Comparison of ENCODE assay signal across 16 cellular contexts in the genomic region with DNA sequence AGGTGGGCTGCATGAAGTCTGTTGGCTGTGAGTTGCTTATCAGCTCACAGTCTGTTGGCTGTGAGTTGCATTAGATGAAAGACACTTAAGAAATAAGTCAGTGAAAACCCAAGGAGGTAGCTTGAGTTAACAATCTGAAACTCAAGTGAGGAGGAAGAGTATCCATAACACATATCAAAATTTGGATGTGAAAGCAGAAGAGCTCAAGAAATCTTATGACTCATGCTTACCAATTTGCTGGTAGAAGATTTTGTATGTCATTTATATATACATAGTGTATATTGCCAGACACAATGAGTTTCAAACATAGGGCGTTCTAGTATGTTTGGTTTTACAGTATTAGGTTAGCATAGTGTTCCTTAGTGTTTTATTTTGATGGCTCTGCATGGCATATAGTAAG.
DNase-seq lines count a peak whose midpoint lies in the region; ATAC-seq, FAIRE-seq and TF ChIP-seq lines count a peak whose summit lies in the region.
"Had no signal": no experiment of that assay in that cellular context is flagged by ENCODE, and none has a peak within 500 bp of the region (broad histone marks: within the 10 kb centered on the region; RNA-seq: fewer than 3 reads in every experiment).

No MANE protein-coding gene starts in this region.

- no TSS peak for BruUV-seq in GM12878 (replicated peaks; lab: Mats Ljungman, UMichigan)

- H3K36me3 ChIP-seq in GM12878 (ENCODE audit: control insufficient read depth in 2 of 2, insufficient read depth in 2 of 2, low read length in 1 of 2) (no peaks in the 10 kb centered on the region), MG63 (no peaks in the 10 kb centered on the region)
- H3K36me3 ChIP-seq: heart right ventricle had no signal

- CTCF ChIA-PET in GM12878 (lab: Yijun Ruan, JAX) = interaction anchor here (1.6 to 9.9 kb wide), 4 partner anchors 11 to 85 kb away, joined by 3 to 120 read pairs (median 8); no protein-coding TSS in a partner anchor

- no peaks in the 10 kb centered on the region for H3K36me3 Mint-ChIP-seq in activated T-cell treated with anti-CD3 and anti-CD28 coated beads, Interleukin-2, amount 50 U/mL, for 24 hours (ENCODE audit: low read depth)
- H3K36me3 Mint-ChIP-seq: CD4-positive, alpha-beta memory T cell had no signal

- RAD21 ChIA-PET in GM12878 (lab: Charles Lee; ENCODE audit: unreplicated experiment) = interaction anchor here (0.6 to 3.3 kb wide), 7 partner anchors 10 to 1053 kb away, joined by 3 to 30 read pairs (median 3); partner anchors contain the start of gene H2AZ1

- H3K4me2 ChIP-seq in GM12878 (ENCODE audit: control insufficient read depth, insufficient read depth) = no peak overlapping the region

- H2AFZ ChIP-seq in GM12878 (ENCODE audit: control insufficient read depth, low read depth, low read length) = no peak overlapping the region

- H3K9ac ChIP-seq in GM12878 (ENCODE audit: control insufficient read depth, insufficient read depth, low read length) = no peak overlapping the region

- POLR2A ChIA-PET in GM12878 (lab: Charles Lee) = interaction anchor here (1.3 to 1.5 kb wide), 2 partner anchors 11 to 17 kb away, joined by 4 to 6 read pairs; no protein-coding TSS in a partner anchor

- DNase-seq in activated T-cell treated with anti-CD3 and anti-CD28 coated beads, Interleukin-2, amount 50 U/mL, for 24 hours = no peak
- DNase-seq in activated T-cell treated with anti-CD3 and anti-CD28 coated beads for 4 hours (no peak), GM12878 (ENCODE audit: low read depth, low spot score) (no peak), SHP77 (lab: John Stamatoyannopoulos, UW) (no peak), MG63 (no peak)
- DNase-seq in stimulated activated CD4-positive, alpha-beta T cell treated with anti-CD3 and anti-CD28 coated beads, Interleukin-15, amount 100 ng/mL, for 24 hours = no peak
- DNase-seq: activated B cell treated with CpG ODN at 0.5 μM for 24 hours; CD4-positive, alpha-beta memory T cell; EL; heart right ventricle; NCI-H1436; NCI-H446 had no signal

- no peaks in the 10 kb centered on the region for H3K27me3 Mint-ChIP-seq in activated T-cell treated with anti-CD3 and anti-CD28 coated beads, Interleukin-2, amount 50 U/mL, for 24 hours
- H3K27me3 Mint-ChIP-seq: dendritic cell treated with granulocyte-macrophage colony-stimulating factor and Interleukin-4, amounts not matched to agents 40 ng/mL and 50 ng/mL, for 4 days had no signal

- H3K27me3 ChIP-seq in GM12878 (replicated peaks in 1 of 2; ENCODE audit: control insufficient read depth in 2 of 2, insufficient read depth in 2 of 2, low read length in 1 of 2) (no peaks in the 10 kb centered on the region), MG63 (no peaks in the 10 kb centered on the region)

- in situ Hi-C loops in GM12878 (cut with MboI) = no loop called here

- H3K27ac Mint-ChIP-seq in activated T-cell treated with anti-CD3 and anti-CD28 coated beads, Interleukin-2, amount 50 U/mL, for 24 hours = peak overlapping the region; percentile 81
- H3K27ac Mint-ChIP-seq: activated B cell treated with CpG ODN at 0.5 μM for 24 hours; CD4-positive, alpha-beta memory T cell; dendritic cell treated with granulocyte-macrophage colony-stimulating factor and Interleukin-4, amounts not matched to agents 40 ng/mL and 50 ng/mL, for 4 days had no signal

- TF ChIP-seq RAD21 in GM12878 (IDR thresholded peaks at IDR 0.05; ENCODE audit: insufficient read depth, low read depth, low read length) = no peak

- no peak for FAIRE-seq in GM12878 (lab: Jason Lieb, UNC)
- FAIRE-seq: K562 had no signal

- no peak overlapping the region for H3K27ac ChIP-seq in GM12878 (ENCODE audit: control insufficient read depth, insufficient read depth)
- H3K27ac ChIP-seq: heart right ventricle had no signal

- no peak for TF ChIP-seq CTCF in GM12878 (IDR thresholded peaks at IDR 0.05 in 2 of 3, conservative IDR thresholded peaks at IDR 0.05 in 1 of 3; ENCODE audit: control insufficient read depth in 2 of 3, extremely low read depth in 1 of 3, insufficient read depth in 1 of 3, low read depth in 3 of 3, low read length in 3 of 3)

- H3K9me3 Mint-ChIP-seq in activated T-cell treated with anti-CD3 and anti-CD28 coated beads, Interleukin-2, amount 50 U/mL, for 24 hours = no peaks in the 10 kb centered on the region
- H3K9me3 Mint-ChIP-seq: activated B cell treated with CpG ODN at 0.5 μM for 24 hours; CD4-positive, alpha-beta memory T cell; dendritic cell treated with granulocyte-macrophage colony-stimulating factor and Interleukin-4, amounts not matched to agents 40 ng/mL and 50 ng/mL, for 4 days had no signal

- ATAC-seq in GM21723 (IDR thresholded peaks at IDR 0.05; ENCODE audit: unreplicated experiment) = peak; percentile 33
- ATAC-seq in HG03469 (IDR thresholded peaks at IDR 0.05; ENCODE audit: unreplicated experiment) = peak; percentile 53
- ATAC-seq in GM12878 = peak; percentile 66
- ATAC-seq: heart right ventricle, K562 had no signal

- SMC1A ChIA-PET in GM12878 (lab: Charles Lee; ENCODE audit: uncharacterized antibody, unreplicated experiment) = interaction anchor here (0.6 to 2.4 kb wide), 6 partner anchors 11 to 305 kb away, joined by 3 to 39 read pairs (median 3); no protein-coding TSS in a partner anchor

- intact Hi-C loops in GM12878 (cut with micrococcal nuclease; ENCODE audit: unreplicated experiment) = no loop called here

- TF ChIP-seq EP300 in GM12878 (IDR thresholded peaks at IDR 0.05; ENCODE audit: borderline replicate concordance in 1 of 2, control insufficient read depth in 1 of 2, low read depth in 2 of 2, low read length in 2 of 2) = no peak

- 4% methylated on average over 1 of the region's 1 CpG for WGBS in GM12878 (ENCODE audit: insufficient coverage, insufficient replicate concordance, low lambda C conversion rate, missing lambda C conversion rate)

- H3K9me3 ChIP-seq in GM12878 (replicated peaks; ENCODE audit: control insufficient read depth, insufficient read depth, low read length) (no peaks in the 10 kb centered on the region; the same call in 2 of the 3 replicates), MG63 (no peaks in the 10 kb centered on the region)
- H3K9me3 ChIP-seq: heart right ventricle had no signal

- H4K20me1 ChIP-seq in GM12878 (ENCODE audit: control insufficient read depth, insufficient read depth) = no peaks in the 10 kb centered on the region

- H3K4me3 Mint-ChIP-seq in activated T-cell treated with anti-CD3 and anti-CD28 coated beads, Interleukin-2, amount 50 U/mL, for 24 hours = no peak overlapping the region
- H3K4me3 Mint-ChIP-seq: activated B cell treated with CpG ODN at 0.5 μM for 24 hours; CD4-positive, alpha-beta memory T cell; dendritic cell treated with granulocyte-macrophage colony-stimulating factor and Interleukin-4, amounts not matched to agents 40 ng/mL and 50 ng/mL, for 4 days had no signal

- H3K4me1 Mint-ChIP-seq in activated T-cell treated with anti-CD3 and anti-CD28 coated beads, Interleukin-2, amount 50 U/mL, for 24 hours (ENCODE audit: low read depth) = peaks cover 50% of the 10 kb centered on the region
- H3K4me1 Mint-ChIP-seq: activated B cell treated with CpG ODN at 0.5 μM for 24 hours had no signal

- no peaks in the 10 kb centered on the region for H3K4me1 ChIP-seq in GM12878 (ENCODE audit: control insufficient read depth, insufficient read depth, low read length)

- H3K79me2 ChIP-seq in GM12878 (ENCODE audit: control insufficient read depth, insufficient read depth, low read length) = no peaks in the 10 kb centered on the region

- no peak for TF ChIP-seq POLR2A in GM12878 (IDR thresholded peaks at IDR 0.05; ENCODE audit: low read depth, low read length)

- H3K4me3 ChIP-seq in GM12878 = no peak overlapping the region
- no peak overlapping the region for H3K4me3 ChIP-seq in MG63
- H3K4me3 ChIP-seq: heart right ventricle, K562 had no signal

TF ChIP-seq in GM12878, 131 proteins besides CTCF, POLR2A, EP300 and RAD21 (continues in another document):
- TF ChIP-seq BRCA1 (IDR thresholded peaks at IDR 0.05; ENCODE audit: low read depth, low read length) = no peak
- TF ChIP-seq SPI1 (IDR thresholded peaks at IDR 0.05; ENCODE audit: borderline replicate concordance, insufficient read depth, low read depth, low read length) = peak; percentile 29; the same call in 1 of the 2 replicates
- TF ChIP-seq, protein P1, sequence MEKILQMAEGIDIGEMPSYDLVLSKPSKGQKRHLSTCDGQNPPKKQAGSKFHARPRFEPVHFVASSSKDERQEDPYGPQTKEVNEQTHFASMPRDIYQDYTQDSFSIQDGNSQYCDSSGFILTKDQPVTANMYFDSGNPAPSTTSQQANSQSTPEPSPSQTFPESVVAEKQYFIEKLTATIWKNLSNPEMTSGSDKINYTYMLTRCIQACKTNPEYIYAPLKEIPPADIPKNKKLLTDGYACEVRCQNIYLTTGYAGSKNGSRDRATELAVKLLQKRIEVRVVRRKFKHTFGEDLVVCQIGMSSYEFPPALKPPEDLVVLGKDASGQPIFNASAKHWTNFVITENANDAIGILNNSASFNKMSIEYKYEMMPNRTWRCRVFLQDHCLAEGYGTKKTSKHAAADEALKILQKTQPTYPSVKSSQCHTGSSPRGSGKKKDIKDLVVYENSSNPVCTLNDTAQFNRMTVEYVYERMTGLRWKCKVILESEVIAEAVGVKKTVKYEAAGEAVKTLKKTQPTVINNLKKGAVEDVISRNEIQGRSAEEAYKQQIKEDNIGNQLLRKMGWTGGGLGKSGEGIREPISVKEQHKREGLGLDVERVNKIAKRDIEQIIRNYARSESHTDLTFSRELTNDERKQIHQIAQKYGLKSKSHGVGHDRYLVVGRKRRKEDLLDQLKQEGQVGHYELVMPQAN (conservative IDR thresholded peaks at IDR 0.05) = no peak
- no peak for TF ChIP-seq ZBED1 (IDR thresholded peaks at IDR 0.05; ENCODE audit: borderline replicate concordance)
- TF ChIP-seq FOXM1 (IDR thresholded peaks at IDR 0.05; ENCODE audit: low read depth, low read length) = peak; percentile 1; the same call in 1 of the 2 replicates
- no peak for TF ChIP-seq HCFC1 (IDR thresholded peaks at IDR 0.05; ENCODE audit: low read length)
- TF ChIP-seq, protein P2, sequence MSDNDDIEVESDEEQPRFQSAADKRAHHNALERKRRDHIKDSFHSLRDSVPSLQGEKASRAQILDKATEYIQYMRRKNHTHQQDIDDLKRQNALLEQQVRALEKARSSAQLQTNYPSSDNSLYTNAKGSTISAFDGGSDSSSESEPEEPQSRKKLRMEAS (IDR thresholded peaks at IDR 0.05; ENCODE audit: low read depth, low read length) = no peak
- no peak for TF ChIP-seq ZNF24 (IDR thresholded peaks at IDR 0.05)
- no peak for TF ChIP-seq GABPA (IDR thresholded peaks at IDR 0.05; ENCODE audit: low read depth)
- TF ChIP-seq SREBF2 (IDR thresholded peaks at IDR 0.05; ENCODE audit: low read length) = no peak
- no peak for TF ChIP-seq CBX3 (IDR thresholded peaks at IDR 0.05; ENCODE audit: borderline replicate concordance, low read depth)
- no peak for TF ChIP-seq KDM1A (IDR thresholded peaks at IDR 0.05; ENCODE audit: borderline replicate concordance)
- TF ChIP-seq JUNB (IDR thresholded peaks at IDR 0.05) = peak; percentile 53; the same call in 1 of the 2 replicates
